1 cellular context compared by ENCODE assay signal in the genomic region with DNA sequence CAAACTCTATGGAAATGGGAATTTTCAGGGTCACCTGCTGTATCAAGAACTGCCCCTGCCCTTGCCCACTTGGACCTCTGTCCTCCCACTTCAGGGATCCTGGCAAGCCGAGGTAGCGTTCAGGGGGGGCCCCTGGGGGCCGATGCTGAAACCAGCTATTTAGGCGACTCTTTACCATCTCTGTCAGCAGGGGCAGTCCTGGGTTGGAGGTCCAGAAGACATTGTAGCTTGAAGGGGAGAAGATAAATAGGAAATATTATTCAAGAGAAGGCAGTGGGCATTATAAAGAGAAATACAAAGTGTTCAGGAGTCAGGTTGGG.
TF ChIP-seq lines count a peak whose summit lies in the region.

No MANE protein-coding gene starts in this region.

TF ChIP-seq in HepG2, 621 proteins besides CTCF, POLR2A, EP300 and RAD21:
- TF ChIP-seq KDM5B (CRISPR knock-in tag; IDR thresholded peaks at IDR 0.05; ENCODE audit: borderline replicate concordance) (no peak), KAT8 (CRISPR knock-in tag; IDR thresholded peaks at IDR 0.05) (no peak), ZFP41 (CRISPR knock-in tag; IDR thresholded peaks at IDR 0.05; ENCODE audit: borderline replicate concordance) (no peak), ZNF780A (CRISPR knock-in tag; IDR thresholded peaks at IDR 0.05) (no peak), ZBTB20 (CRISPR knock-in tag; IDR thresholded peaks at IDR 0.05; ENCODE audit: borderline replicate concordance, low read depth) (no peak), SAP130 (CRISPR knock-in tag; IDR thresholded peaks at IDR 0.05; ENCODE audit: low read depth) (no peak), IRF2 (CRISPR knock-in tag; IDR thresholded peaks at IDR 0.05) (no peak), ZNF567 (CRISPR knock-in tag; IDR thresholded peaks at IDR 0.05; ENCODE audit: borderline replicate concordance) (no peak), HOXA7 (CRISPR knock-in tag; IDR thresholded peaks at IDR 0.05) (no peak), RBAK (CRISPR knock-in tag; IDR thresholded peaks at IDR 0.05) (no peak)
- TF ChIP-seq, protein P1, sequence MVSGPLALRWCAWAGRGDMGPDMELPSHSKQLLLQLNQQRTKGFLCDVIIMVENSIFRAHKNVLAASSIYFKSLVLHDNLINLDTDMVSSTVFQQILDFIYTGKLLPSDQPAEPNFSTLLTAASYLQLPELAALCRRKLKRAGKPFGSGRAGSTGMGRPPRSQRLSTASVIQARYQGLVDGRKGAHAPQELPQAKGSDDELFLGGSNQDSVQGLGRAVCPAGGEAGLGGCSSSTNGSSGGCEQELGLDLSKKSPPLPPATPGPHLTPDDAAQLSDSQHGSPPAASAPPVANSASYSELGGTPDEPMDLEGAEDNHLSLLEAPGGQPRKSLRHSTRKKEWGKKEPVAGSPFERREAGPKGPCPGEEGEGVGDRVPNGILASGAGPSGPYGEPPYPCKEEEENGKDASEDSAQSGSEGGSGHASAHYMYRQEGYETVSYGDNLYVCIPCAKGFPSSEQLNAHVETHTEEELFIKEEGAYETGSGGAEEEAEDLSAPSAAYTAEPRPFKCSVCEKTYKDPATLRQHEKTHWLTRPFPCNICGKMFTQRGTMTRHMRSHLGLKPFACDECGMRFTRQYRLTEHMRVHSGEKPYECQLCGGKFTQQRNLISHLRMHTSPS (CRISPR knock-in tag; IDR thresholded peaks at IDR 0.05; ENCODE audit: low read depth), result no peak
- TF ChIP-seq, protein P2, sequence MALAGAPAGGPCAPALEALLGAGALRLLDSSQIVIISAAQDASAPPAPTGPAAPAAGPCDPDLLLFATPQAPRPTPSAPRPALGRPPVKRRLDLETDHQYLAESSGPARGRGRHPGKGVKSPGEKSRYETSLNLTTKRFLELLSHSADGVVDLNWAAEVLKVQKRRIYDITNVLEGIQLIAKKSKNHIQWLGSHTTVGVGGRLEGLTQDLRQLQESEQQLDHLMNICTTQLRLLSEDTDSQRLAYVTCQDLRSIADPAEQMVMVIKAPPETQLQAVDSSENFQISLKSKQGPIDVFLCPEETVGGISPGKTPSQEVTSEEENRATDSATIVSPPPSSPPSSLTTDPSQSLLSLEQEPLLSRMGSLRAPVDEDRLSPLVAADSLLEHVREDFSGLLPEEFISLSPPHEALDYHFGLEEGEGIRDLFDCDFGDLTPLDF (CRISPR knock-in tag; IDR thresholded peaks at IDR 0.05), result no peak
- TF ChIP-seq, protein P3, sequence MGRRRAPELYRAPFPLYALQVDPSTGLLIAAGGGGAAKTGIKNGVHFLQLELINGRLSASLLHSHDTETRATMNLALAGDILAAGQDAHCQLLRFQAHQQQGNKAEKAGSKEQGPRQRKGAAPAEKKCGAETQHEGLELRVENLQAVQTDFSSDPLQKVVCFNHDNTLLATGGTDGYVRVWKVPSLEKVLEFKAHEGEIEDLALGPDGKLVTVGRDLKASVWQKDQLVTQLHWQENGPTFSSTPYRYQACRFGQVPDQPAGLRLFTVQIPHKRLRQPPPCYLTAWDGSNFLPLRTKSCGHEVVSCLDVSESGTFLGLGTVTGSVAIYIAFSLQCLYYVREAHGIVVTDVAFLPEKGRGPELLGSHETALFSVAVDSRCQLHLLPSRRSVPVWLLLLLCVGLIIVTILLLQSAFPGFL (CRISPR knock-in tag; IDR thresholded peaks at IDR 0.05), result no peak
